Comparison of ENCODE assay signal across 6 cellular contexts in the genomic region with DNA sequence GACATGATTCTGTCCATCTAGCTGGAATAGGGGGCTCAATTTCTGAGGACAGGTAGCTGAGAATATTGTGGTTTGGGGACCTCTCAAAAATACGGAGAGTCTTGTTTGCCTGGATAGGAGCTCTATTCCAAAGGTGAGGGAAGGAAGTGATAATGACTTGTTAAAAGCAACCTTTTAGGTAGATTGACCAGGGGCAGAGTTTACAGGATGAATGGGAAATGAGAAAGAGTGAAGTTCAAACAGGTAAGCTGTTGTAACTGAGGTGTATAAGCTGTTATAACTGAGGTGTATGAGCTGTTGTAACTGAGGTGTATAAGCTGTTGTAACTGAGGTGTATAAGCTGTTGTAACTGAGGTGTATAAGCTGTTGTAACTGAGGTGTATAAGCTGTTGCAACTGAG.
"Had no signal": no experiment of that assay in that cellular context is flagged by ENCODE, and none has a peak within 500 bp of the region (broad histone marks: within the 10 kb centered on the region; RNA-seq: fewer than 3 reads in every experiment).

No MANE protein-coding gene starts in this region.

- H3K4me3 ChIP-seq: GM23338, K562 had no signal

- ATAC-seq: GM23338, K562 had no signal

- DNase-seq: H9, HCEC 1CT, IMR-90, KG1 had no signal
